In the genomic region with DNA sequence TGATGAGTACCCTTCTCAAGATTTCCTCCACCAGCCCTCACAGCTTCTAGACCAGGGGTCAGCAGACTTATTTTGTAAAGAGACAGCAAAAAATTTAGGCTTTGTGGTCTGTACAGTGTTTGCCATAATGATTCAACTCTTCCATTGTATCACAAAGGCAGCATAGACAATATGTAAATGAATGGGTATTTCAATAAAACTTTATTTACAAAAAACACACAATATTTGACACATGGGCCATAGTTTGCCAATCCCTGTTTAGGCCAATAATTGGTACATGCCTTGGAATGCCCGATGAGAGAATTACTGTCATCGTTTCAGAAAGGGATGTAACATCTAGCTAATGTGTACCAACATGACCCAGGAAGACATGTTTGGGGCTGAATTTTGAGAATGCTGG, we compare ENCODE assay signal across 1 cellular context.
TF ChIP-seq lines count a peak whose summit lies in the region.

No MANE protein-coding gene starts in this region.

TF ChIP-seq in HepG2, 621 proteins besides CTCF, POLR2A, EP300 and RAD21 (continued from another document):
- TF ChIP-seq, protein P1, sequence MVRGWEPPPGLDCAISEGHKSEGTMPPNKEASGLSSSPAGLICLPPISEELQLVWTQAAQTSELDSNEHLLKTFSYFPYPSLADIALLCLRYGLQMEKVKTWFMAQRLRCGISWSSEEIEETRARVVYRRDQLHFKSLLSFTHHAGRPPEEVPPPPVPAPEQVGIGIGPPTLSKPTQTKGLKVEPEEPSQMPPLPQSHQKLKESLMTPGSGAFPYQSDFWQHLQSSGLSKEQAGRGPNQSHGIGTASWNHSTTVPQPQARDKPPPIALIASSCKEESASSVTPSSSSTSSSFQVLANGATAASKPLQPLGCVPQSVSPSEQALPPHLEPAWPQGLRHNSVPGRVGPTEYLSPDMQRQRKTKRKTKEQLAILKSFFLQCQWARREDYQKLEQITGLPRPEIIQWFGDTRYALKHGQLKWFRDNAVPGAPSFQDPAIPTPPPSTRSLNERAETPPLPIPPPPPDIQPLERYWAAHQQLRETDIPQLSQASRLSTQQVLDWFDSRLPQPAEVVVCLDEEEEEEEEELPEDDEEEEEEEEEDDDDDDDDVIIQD (CRISPR knock-in tag; IDR thresholded peaks at IDR 0.05; ENCODE audit: low read depth) = no peak
- TF ChIP-seq KLF13 (CRISPR knock-in tag; IDR thresholded peaks at IDR 0.05) (no peak), ZNF207 (IDR thresholded peaks at IDR 0.05; ENCODE audit: borderline replicate concordance) (no peak), SRSF9 (IDR thresholded peaks at IDR 0.05; ENCODE audit: borderline replicate concordance, insufficient read depth, low read depth, low read length, poor library complexity, severe bottlenecking) (no peak), DNMT1 (CRISPR knock-in tag; IDR thresholded peaks at IDR 0.05) (no peak)
